ENCODE assay signal across 8 cellular contexts in the genomic region with DNA sequence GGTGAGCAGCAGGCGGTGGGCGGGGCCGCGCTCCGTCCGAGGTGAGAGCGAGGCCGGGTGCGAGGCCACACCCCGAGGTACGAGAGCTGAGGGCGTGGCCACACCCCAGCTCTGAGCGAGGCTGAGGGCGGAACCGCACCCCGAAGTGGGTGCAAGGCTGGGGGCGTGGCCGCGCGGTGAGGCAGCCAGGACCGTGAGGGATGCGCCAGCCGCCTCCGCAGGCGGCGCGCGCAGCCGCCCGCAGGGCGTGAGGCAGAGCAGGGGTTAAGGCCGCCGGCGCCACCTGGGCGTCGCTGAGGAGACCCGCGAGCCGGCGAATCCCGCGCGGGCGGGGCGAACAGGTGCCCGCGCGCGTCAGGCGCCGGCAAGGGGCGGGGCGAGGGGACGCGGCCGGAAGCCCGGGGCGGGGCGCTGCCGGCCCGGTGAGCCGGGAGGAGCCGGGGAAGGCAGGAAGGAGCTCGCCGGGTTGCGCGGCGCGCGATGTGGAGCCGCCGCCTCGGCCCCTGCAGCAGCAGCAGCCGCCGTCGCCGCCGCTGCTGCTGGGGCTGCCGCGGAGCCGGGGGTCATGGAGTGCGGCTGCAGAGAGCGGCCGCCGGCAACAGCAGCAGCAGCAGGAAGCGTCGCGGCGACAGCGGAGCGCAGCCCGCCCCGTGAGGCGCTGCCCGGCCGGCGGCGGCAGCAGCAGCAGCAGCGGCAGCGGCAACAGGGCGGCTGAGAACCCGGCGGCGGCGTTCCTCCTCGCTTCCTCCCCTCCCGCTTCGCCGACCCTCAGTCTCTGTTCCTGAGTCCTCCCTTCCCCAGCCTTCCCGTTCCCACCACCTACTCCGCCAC. TPM values are rescaled to one million over a fixed set of nuclear protein-coding genes. Genes with fewer than 3 reads are reported as not detected.
DNase-seq lines count a peak whose midpoint lies in the region; ATAC-seq and TF ChIP-seq lines count a peak whose summit lies in the region.

A gene with protein sequence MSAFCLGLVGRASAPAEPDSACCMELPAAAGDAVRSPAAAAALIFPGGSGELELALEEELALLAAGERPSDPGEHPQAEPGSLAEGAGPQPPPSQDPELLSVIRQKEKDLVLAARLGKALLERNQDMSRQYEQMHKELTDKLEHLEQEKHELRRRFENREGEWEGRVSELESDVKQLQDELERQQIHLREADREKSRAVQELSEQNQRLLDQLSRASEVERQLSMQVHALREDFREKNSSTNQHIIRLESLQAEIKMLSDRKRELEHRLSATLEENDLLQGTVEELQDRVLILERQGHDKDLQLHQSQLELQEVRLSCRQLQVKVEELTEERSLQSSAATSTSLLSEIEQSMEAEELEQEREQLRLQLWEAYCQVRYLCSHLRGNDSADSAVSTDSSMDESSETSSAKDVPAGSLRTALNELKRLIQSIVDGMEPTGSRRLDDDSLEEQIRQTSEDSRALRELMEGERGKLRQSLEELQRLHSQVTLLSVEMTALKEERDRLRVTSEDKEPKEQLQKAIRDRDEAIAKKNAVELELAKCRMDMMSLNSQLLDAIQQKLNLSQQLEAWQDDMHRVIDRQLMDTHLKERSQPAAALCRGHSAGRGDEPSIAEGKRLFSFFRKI (plus strand): TSS at position 449 of the 831 bp plus-strand sequence. CDS start 633 bp downstream, outside the sequence.

- peaks cover 12% of the 10 kb centered on the region; the same call in 1 of the 2 replicates for H3F3A ChIP-seq in PC-9 (ENCODE audit: insufficient read depth, low read depth)

- no peaks in the 10 kb centered on the region for H3K9me3 ChIP-seq in PC-9 (ENCODE audit: insufficient read depth, low read depth)
- no peaks in the 10 kb centered on the region for H3K9me3 ChIP-seq in naive thymus-derived CD4-positive, alpha-beta T cell (ENCODE audit: control insufficient read depth in 2 of 3, low read length in 3 of 3)

- POLR2A ChIA-PET in PC-9 (lab: Charles Lee; ENCODE audit: unreplicated experiment): interaction anchor here (0.6 to 0.9 kb wide), 6 partner anchors 15 to 919 kb away, joined by 3 to 19 read pairs (median 4); no protein-coding TSS in a partner anchor
- POLR2A ChIA-PET in naive thymus-derived CD4-positive, alpha-beta T cell (lab: Charles Lee): interaction anchor here (0.7 to 3.7 kb wide), 16 partner anchors 12 to 304 kb away, joined by 3 to 96 read pairs (median 4); partner anchors contain the start of genes RAB35, RNU4-1, RNU4-2 and RPLP0

- DNase-seq in DMS53 (lab: John Stamatoyannopoulos, UW) (peak; percentile 100), PC-9 (peak; percentile 82 to 96)
- peak; percentile 98 for DNase-seq in activated T-cell treated with anti-CD3 and anti-CD28 coated beads, Interleukin-2, amount 50 U/mL, for 1 hour
- peak; percentile 95 to 99 (median 98) for DNase-seq in naive thymus-derived CD4-positive, alpha-beta T cell
- peak; percentile 96 for DNase-seq in stimulated activated naive B cell treated with anti-CD40 and anti-IgM and Interleukin-4, amounts not matched to agents 10 μg/mL and 1 μg/mL and 100 μg/mL, for 72 hours

- H3K9me2 ChIP-seq in PC-9 (ENCODE audit: insufficient read depth): no peaks in the 10 kb centered on the region

- H3K27me3 Mint-ChIP-seq in naive thymus-derived CD4-positive, alpha-beta T cell: peaks cover 0 to 9% (median 0%) of the 10 kb centered on the region in 5 donors
- H3K27me3 Mint-ChIP-seq in stimulated activated naive B cell treated with anti-CD40 and anti-IgM and Interleukin-4, amounts not matched to agents 10 μg/mL and 1 μg/mL and 100 μg/mL, for 72 hours: peaks cover 0 to 3% of the 10 kb centered on the region in 2 donors

- H3K27me3 ChIP-seq in PC-9 (ENCODE audit: insufficient read depth, low read depth): no peaks in the 10 kb centered on the region
- H3K27me3 ChIP-seq in naive thymus-derived CD4-positive, alpha-beta T cell (ENCODE audit: control insufficient read depth in 2 of 2, insufficient read depth in 2 of 2, low read length in 2 of 2): no peaks in the 10 kb centered on the region

- H3K4me3 ChIP-seq in PC-9: peak within 1 kb of the TSS; percentile 68
- H3K4me3 ChIP-seq in naive thymus-derived CD4-positive, alpha-beta T cell (ENCODE audit: low read length): peak within 1 kb of the TSS; percentile 68

- peak; percentile 1; the same call in 1 of the 2 replicates for TF ChIP-seq CTCF in PC-9 (conservative IDR thresholded peaks at IDR 0.05)

- peak within 1 kb of the TSS; percentile 69 to 98 (median 93) for H3K27ac Mint-ChIP-seq in naive thymus-derived CD4-positive, alpha-beta T cell
- H3K27ac Mint-ChIP-seq in stimulated activated naive B cell treated with anti-CD40 and anti-IgM and Interleukin-4, amounts not matched to agents 10 μg/mL and 1 μg/mL and 100 μg/mL, for 72 hours: peak within 1 kb of the TSS; percentile 89

- peak within 1 kb of the TSS; percentile 78 to 95 (median 87) for H3K4me3 Mint-ChIP-seq in naive thymus-derived CD4-positive, alpha-beta T cell
- H3K4me3 Mint-ChIP-seq in stimulated activated naive B cell treated with anti-CD40 and anti-IgM and Interleukin-4, amounts not matched to agents 10 μg/mL and 1 μg/mL and 100 μg/mL, for 72 hours: peak within 1 kb of the TSS; percentile 88 to 89

- TF ChIP-seq RAD21 in Ishikawa (IDR thresholded peaks at IDR 0.05; ENCODE audit: low read depth): no peak

- peaks cover 17 to 46% (median 38%) of the 10 kb centered on the region in 7 donors for H3K4me1 Mint-ChIP-seq in naive thymus-derived CD4-positive, alpha-beta T cell
- peaks cover 9 to 26% of the 10 kb centered on the region in 2 donors for H3K4me1 Mint-ChIP-seq in stimulated activated naive B cell treated with anti-CD40 and anti-IgM and Interleukin-4, amounts not matched to agents 10 μg/mL and 1 μg/mL and 100 μg/mL, for 72 hours

- peak within 1 kb of the TSS; percentile 86 for H3K4me2 ChIP-seq in PC-9

- H2AFZ ChIP-seq in PC-9: peak within 1 kb of the TSS; percentile 77; the same call in 1 of the 2 replicates

- intact Hi-C loops in PC-9 (cut with micrococcal nuclease; ENCODE audit: unreplicated experiment): loop anchor here (1.0 kb wide), 3 partner anchors 48 to 98 kb away; no protein-coding TSS in a partner anchor
- intact Hi-C loops in naive thymus-derived CD4-positive, alpha-beta T cell (cut with micrococcal nuclease): loop anchor here (1.0 to 5.0 kb wide), 16 partner anchors 18 to 1613 kb away; partner anchors contain the start of genes CIT (in 1 of the 2), COX6A1 (in 1 of the 2), PXN (in 1 of the 2) and RAB35 (in 1 of the 2)

- BruUV-seq in PC-9 (replicated peaks; lab: Mats Ljungman, UMichigan): no TSS peak

- CTCF ChIA-PET in PC-9 (lab: Charles Lee): interaction anchor here (0.5 to 1.7 kb wide), 6 partner anchors 9 to 1782 kb away, joined by 3 to 10 read pairs (median 4); no protein-coding TSS in a partner anchor
- CTCF ChIA-PET in naive thymus-derived CD4-positive, alpha-beta T cell (lab: Charles Lee): interaction anchor here (0.7 to 1.8 kb wide), 6 partner anchors 10 to 126 kb away, joined by 3 to 4 read pairs (median 4); no protein-coding TSS in a partner anchor

- TF ChIP-seq EP300 in Ishikawa (IDR thresholded peaks at IDR 0.05; ENCODE audit: borderline replicate concordance): no peak

- no peaks in the 10 kb centered on the region for H3K9me3 Mint-ChIP-seq in naive thymus-derived CD4-positive, alpha-beta T cell
- H3K9me3 Mint-ChIP-seq in stimulated activated naive B cell treated with anti-CD40 and anti-IgM and Interleukin-4, amounts not matched to agents 10 μg/mL and 1 μg/mL and 100 μg/mL, for 72 hours: no peaks in the 10 kb centered on the region

- H3K36me3 Mint-ChIP-seq in naive thymus-derived CD4-positive, alpha-beta T cell: peaks cover 0 to 13% (median 10%) of the 10 kb centered on the region in 5 donors
- peaks cover 15 to 18% of the 10 kb centered on the region in 2 donors for H3K36me3 Mint-ChIP-seq in stimulated activated naive B cell treated with anti-CD40 and anti-IgM and Interleukin-4, amounts not matched to agents 10 μg/mL and 1 μg/mL and 100 μg/mL, for 72 hours

- peaks cover 15% of the 10 kb centered on the region for H3K79me2 ChIP-seq in PC-9 (ENCODE audit: low read depth)

- ATAC-seq in GM21619 (IDR thresholded peaks at IDR 0.05; ENCODE audit: unreplicated experiment) (peak; percentile 76), esophagus mucosa (peak; percentile 98)
- peak; percentile 93 for ATAC-seq in naive thymus-derived CD4-positive, alpha-beta T cell
- peak; percentile 82 to 90 for ATAC-seq in stimulated activated naive B cell treated with anti-CD40 and anti-IgM and Interleukin-4, amounts not matched to agents 10 μg/mL and 1 μg/mL and 100 μg/mL, for 72 hours (replicated peaks)

- peak within 1 kb of the TSS; percentile 27 for H3K27ac ChIP-seq in PC-9
- peak within 1 kb of the TSS; percentile 90 for H3K27ac ChIP-seq in naive thymus-derived CD4-positive, alpha-beta T cell (ENCODE audit: low read depth, low read length)

- H3K4me1 ChIP-seq in PC-9 (replicated peaks; ENCODE audit: insufficient read depth): peaks cover 21% of the 10 kb centered on the region
- peaks cover 18 to 19% of the 10 kb centered on the region in 2 donors for H3K4me1 ChIP-seq in naive thymus-derived CD4-positive, alpha-beta T cell (ENCODE audit: control insufficient read depth in 2 of 2, insufficient read depth in 2 of 2, low read length in 2 of 2)

- H4K20me1 ChIP-seq in PC-9 (ENCODE audit: insufficient read depth): no peaks in the 10 kb centered on the region

- no peaks in the 10 kb centered on the region for H3K36me3 ChIP-seq in PC-9 (ENCODE audit: low read depth)
- H3K36me3 ChIP-seq in naive thymus-derived CD4-positive, alpha-beta T cell (ENCODE audit: control insufficient read depth in 2 of 3, insufficient read depth in 3 of 3, low read length in 3 of 3): peaks cover 0 to 3% (median 0%) of the 10 kb centered on the region in 3 experiments

TF ChIP-seq in Ishikawa, 13 proteins besides CTCF, POLR2A, EP300 and RAD21 (continues in another document):
- TF ChIP-seq TCF12 (IDR thresholded peaks at IDR 0.05; ENCODE audit: low read depth): no peak

RNA-seq across cellular contexts. Expression of the gene that starts here (rescaled TPM):
- 14.4 and 18.6 TPM in 2 replicates for total RNA-seq in PC-9 (2021)
- total RNA-seq in esophagus mucosa: 32.6 TPM
- total RNA-seq in naive thymus-derived CD4-positive, alpha-beta T cell: 100 to 1,000 TPM in 4 of 5 experiments, 10 to 100 TPM in 1; 75.8 to 156 (median 143) TPM
- polyA plus RNA-seq in naive thymus-derived CD4-positive, alpha-beta T cell: 1 to 10 TPM; 2.4 to 2.7 TPM

Comparison
In these comparisons a context has a peak if more than half of its experiments do, and no peak if none do; other contexts are left out.
1. Peak in every context shown above with its lines: DNase-seq, ATAC-seq, H3K4me3 ChIP-seq and H3K27ac ChIP-seq.